ENCODE assay signal across 8 cellular contexts in genomic region chrX:44012484-44013096, GRCh38. TPM values are rescaled to one million over a fixed set of nuclear protein-coding genes. Genes with fewer than 3 reads are reported as not detected.
DNase-seq lines count a peak whose midpoint lies in the region; ATAC-seq, FAIRE-seq and TF ChIP-seq lines count a peak whose summit lies in the region.

No MANE protein-coding gene starts in this region.

- H3K27ac Mint-ChIP-seq in central memory CD8-positive, alpha-beta T cell (ENCODE audit: low read depth) = peak overlapping the region; percentile 61

- H3K4me3 Mint-ChIP-seq in central memory CD8-positive, alpha-beta T cell = no peak overlapping the region

- no peak for DNase-seq in GM19239 (ENCODE audit: insufficient read length, low spot score)
- peak; percentile 71 to 85 for DNase-seq in SW 1271 (lab: John Stamatoyannopoulos, UW)
- no peak for DNase-seq in central memory CD8-positive, alpha-beta T cell (ENCODE audit: low spot score in 2 of 2)
- DNase-seq in sciatic nerve (ENCODE audit: low spot score) = no peak
- no peak for DNase-seq in coronary artery (ENCODE audit: low spot score)
- DNase-seq in islet precursor cell = no peak

- TF ChIP-seq CTCF in coronary artery (IDR thresholded peaks at IDR 0.05) = no peak

- H3K27ac ChIP-seq in coronary artery = no peak overlapping the region

- no peaks in the 10 kb centered on the region for H3K36me3 Mint-ChIP-seq in central memory CD8-positive, alpha-beta T cell (ENCODE audit: insufficient read depth)

- H3K9me3 Mint-ChIP-seq in central memory CD8-positive, alpha-beta T cell = no peaks in the 10 kb centered on the region

- H3K4me1 Mint-ChIP-seq in central memory CD8-positive, alpha-beta T cell = peaks cover 14% of the 10 kb centered on the region

- no peaks in the 10 kb centered on the region for H3K27me3 Mint-ChIP-seq in central memory CD8-positive, alpha-beta T cell

- ATAC-seq in central memory CD8-positive, alpha-beta T cell (replicated peaks; ENCODE audit: extremely low read depth, poor library complexity, severe bottlenecking) = peak; percentile 43
- ATAC-seq in sciatic nerve (peak; percentile 53), GM21423 (IDR thresholded peaks at IDR 0.05; ENCODE audit: unreplicated experiment) (no peak), GM18517 (IDR thresholded peaks at IDR 0.05; ENCODE audit: unreplicated experiment) (no peak)

- FAIRE-seq in GM19239 (lab: Jason Lieb, UNC) = peak; percentile 4

- H3K4me3 ChIP-seq in coronary artery = no peak overlapping the region

- intact Hi-C loops in sciatic nerve (cut with DNase I) = no loop called here

RNA-seq across cellular contexts. Expression of gene NDP, which starts 39.4 kb away (rescaled TPM):
- 4.1 TPM for total RNA-seq in sciatic nerve

Comparison
In these comparisons a context has a peak if more than half of its experiments do, and no peak if none do; other contexts are left out.
1. DNase-seq: peak in SW 1271 (2 of 2); none in GM19239 (single experiment), central memory CD8-positive, alpha-beta T cell (0 of 2), sciatic nerve (single experiment), coronary artery (single experiment) and islet precursor cell (single experiment).
2. ATAC-seq: peak in central memory CD8-positive, alpha-beta T cell (single experiment) and sciatic nerve (single experiment); none in GM21423 (single experiment) and GM18517 (single experiment).